1 cellular context compared by ENCODE assay signal in the genomic region with DNA sequence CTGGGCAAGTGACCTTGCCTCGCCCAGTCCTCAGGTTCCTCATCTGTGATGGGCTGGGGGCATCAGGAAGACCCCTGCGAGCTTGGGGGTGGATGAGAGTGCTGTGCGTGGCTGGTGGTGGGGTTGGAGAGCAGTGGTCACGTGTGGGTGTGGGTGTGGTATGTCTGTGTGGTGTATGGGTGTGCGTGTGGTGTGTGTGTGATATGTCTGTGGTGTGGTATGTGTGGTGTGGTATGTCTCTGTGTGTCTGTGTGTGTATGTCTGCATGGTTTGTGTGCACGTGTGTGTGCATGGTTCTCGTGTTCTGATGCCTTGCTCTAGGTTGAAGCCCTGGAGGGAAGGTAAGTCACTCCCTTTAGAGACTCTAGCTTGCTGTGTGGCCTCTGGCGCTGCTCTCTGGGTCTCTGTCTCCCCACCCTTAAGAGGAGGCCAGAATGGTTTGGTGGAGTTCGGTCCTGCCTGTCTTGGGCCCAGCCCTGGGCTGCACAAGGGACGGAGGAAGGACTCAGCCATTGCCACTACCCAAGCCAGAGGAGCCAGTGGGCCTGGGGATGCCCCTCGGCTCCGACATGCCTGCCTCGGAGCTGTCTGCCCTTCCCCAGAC.
TF ChIP-seq lines count a peak whose summit lies in the region.

No MANE protein-coding gene starts in this region.

TF ChIP-seq in K562, 482 proteins besides CTCF, POLR2A, EP300 and RAD21:
- no peak for TF ChIP-seq FOXJ3 (CRISPR knock-in tag; IDR thresholded peaks at IDR 0.05)
- TF ChIP-seq, protein P1, sequence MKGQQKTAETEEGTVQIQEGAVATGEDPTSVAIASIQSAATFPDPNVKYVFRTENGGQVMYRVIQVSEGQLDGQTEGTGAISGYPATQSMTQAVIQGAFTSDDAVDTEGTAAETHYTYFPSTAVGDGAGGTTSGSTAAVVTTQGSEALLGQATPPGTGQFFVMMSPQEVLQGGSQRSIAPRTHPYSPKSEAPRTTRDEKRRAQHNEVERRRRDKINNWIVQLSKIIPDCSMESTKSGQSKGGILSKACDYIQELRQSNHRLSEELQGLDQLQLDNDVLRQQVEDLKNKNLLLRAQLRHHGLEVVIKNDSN (CRISPR knock-in tag; IDR thresholded peaks at IDR 0.05): peak; percentile 32; the same call in 1 of the 2 replicates
